8 cellular contexts compared by ENCODE assay signal in genomic region chr13:80037505-80037888, GRCh38.
DNase-seq lines count a peak whose midpoint lies in the region; ATAC-seq and TF ChIP-seq lines count a peak whose summit lies in the region.

No MANE protein-coding gene starts in this region.

- in situ Hi-C loops in astrocyte of the spinal cord (cut with HindIII; ENCODE audit: low sequenced_read_pairs) = no loop called here
- in situ Hi-C loops in gastrocnemius medialis (cut with MboI; ENCODE audit: low sequenced_read_pairs in 4 of 4) = no loop called here

- no peak overlapping the region for H3K27ac ChIP-seq in gastrocnemius medialis

- intact Hi-C loops in gastrocnemius medialis (cut with DNase I; ENCODE audit: low total_unique reads) = no loop called here

- H3K4me1 ChIP-seq in gastrocnemius medialis = no peaks in the 10 kb centered on the region

- H3K27me3 ChIP-seq in gastrocnemius medialis = no peaks in the 10 kb centered on the region

- TF ChIP-seq CTCF in astrocyte of the spinal cord (IDR thresholded peaks at IDR 0.05; ENCODE audit: low read depth, low read length) = no peak
- TF ChIP-seq CTCF in gastrocnemius medialis (IDR thresholded peaks at IDR 0.05 in 4 of 5, conservative IDR thresholded peaks at IDR 0.05 in 1 of 5) = no peak

- peak; percentile 88 for DNase-seq in astrocyte of the spinal cord (ENCODE audit: low read depth, low spot score)
- peak; percentile 49 for DNase-seq in pulmonary artery endothelial cell (ENCODE audit: low read depth, low spot score)
- DNase-seq in NCI-H1092 (lab: John Stamatoyannopoulos, UW) = no peak
- no peak for DNase-seq in gastrocnemius medialis
- DNase-seq in NCI-H2227 (lab: John Stamatoyannopoulos, UW; ENCODE audit: unreplicated experiment) = no peak
- DNase-seq in stimulated activated CD8-positive, alpha-beta memory T cell treated with anti-CD3 and anti-CD28 coated beads, Interleukin-4, amount 100 ng/mL, for 48 hours = no peak

- H3K4me3 ChIP-seq in astrocyte of the spinal cord (ENCODE audit: low read depth, low read length) = no peak overlapping the region
- no peak overlapping the region for H3K4me3 ChIP-seq in gastrocnemius medialis

- ATAC-seq in GM18868 (IDR thresholded peaks at IDR 0.05; ENCODE audit: unreplicated experiment) (peak; percentile 47), HG03175 (IDR thresholded peaks at IDR 0.05; ENCODE audit: unreplicated experiment) (peak; percentile 49), gastrocnemius medialis (no peak)

- H3K36me3 ChIP-seq in gastrocnemius medialis = no peaks in the 10 kb centered on the region

- no peak for TF ChIP-seq POLR2A in gastrocnemius medialis (IDR thresholded peaks at IDR 0.05)

- H3K9me3 ChIP-seq in gastrocnemius medialis = no peaks in the 10 kb centered on the region

Comparison
In these comparisons a context has a peak if more than half of its experiments do, and no peak if none do; other contexts are left out.
1. ATAC-seq: peak in GM18868 (single experiment) and HG03175 (single experiment); none in gastrocnemius medialis (0 of 2).
2. DNase-seq: peak in astrocyte of the spinal cord (single experiment) and pulmonary artery endothelial cell (single experiment); none in NCI-H1092 (single experiment), gastrocnemius medialis (0 of 2), NCI-H2227 (single experiment) and stimulated activated CD8-positive, alpha-beta memory T cell treated with anti-CD3 and anti-CD28 coated beads, Interleukin-4, amount 100 ng/mL, for 48 hours (single experiment).